ENCODE assay signal across 9 cellular contexts in the genomic region with DNA sequence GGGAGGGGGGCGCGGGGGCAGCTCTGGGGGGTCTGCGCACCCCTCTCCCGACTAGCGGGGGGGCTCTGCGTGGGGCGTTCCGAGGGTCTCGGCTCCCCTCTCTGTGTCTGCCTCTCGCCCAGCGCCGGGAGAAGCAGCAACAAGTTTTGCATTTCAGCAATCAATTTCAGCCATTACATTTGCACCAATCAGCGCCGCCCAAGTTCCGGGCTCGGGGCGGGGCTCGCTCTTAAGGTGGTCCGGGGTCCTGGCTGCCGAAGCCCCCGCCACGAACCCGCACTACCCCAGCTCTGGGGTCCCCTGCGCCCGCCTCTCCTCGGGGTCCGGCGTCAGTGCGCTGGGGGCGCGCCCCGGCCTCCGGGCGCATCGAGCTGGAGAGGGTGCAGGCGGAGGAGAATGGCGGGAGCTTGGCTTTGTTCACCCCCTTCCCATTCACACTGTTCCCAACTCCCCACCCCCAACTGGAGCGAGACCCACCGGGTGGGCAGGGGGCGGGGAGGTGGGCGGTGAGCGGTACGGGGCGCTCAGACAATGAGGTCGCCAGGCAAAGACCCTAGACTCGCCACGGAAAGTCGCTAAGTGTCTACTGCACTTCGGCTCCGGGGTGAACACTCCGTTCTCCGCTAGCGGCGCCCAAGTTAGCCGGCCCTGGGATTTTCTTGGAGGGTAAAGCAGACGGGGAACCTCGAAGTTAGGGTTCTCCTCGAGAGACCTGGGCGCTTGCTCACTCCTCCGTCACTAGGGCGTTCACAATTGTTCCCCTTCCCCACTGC. TPM values are rescaled to one million over a fixed set of nuclear protein-coding genes. Genes with fewer than 3 reads are reported as not detected.
DNase-seq lines count a peak whose midpoint lies in the region; ATAC-seq and TF ChIP-seq lines count a peak whose summit lies in the region.
"Had no signal": no experiment of that assay in that cellular context is flagged by ENCODE, and none has a peak within 500 bp of the region (broad histone marks: within the 10 kb centered on the region; RNA-seq: fewer than 3 reads in every experiment).

A gene (minus strand): TSS at position 141 of the 773 bp plus-strand sequence. CDS start 1,213 bp downstream, outside the sequence.

- no peaks in the 10 kb centered on the region for H3K9me3 Mint-ChIP-seq in naive thymus-derived CD8-positive, alpha-beta T cell

- peak within 1 kb of the TSS; percentile 76 for H3K4me3 ChIP-seq in fibroblast of villous mesenchyme (ENCODE audit: low read depth, low read length)
- peak within 1 kb of the TSS; percentile 77 to 94 (median 80) for H3K4me3 ChIP-seq in stomach

- no peaks in the 10 kb centered on the region for H3K9me3 ChIP-seq in stomach

- TF ChIP-seq POLR2A in stomach (IDR thresholded peaks at IDR 0.05), result no peak

- H3K4me1 ChIP-seq in stomach, result peaks cover 25 to 64% (median 52%) of the 10 kb centered on the region in 4 donors

- H3K27ac ChIP-seq in stomach, result peak within 1 kb of the TSS; percentile 72 to 88 (median 87)
- H3K27ac ChIP-seq: HL-60 had no signal

- H3K27me3 Mint-ChIP-seq in naive thymus-derived CD8-positive, alpha-beta T cell, result peaks cover 13 to 32% (median 17%) of the 10 kb centered on the region in 5 donors

- H3K36me3 Mint-ChIP-seq in naive thymus-derived CD8-positive, alpha-beta T cell, result no peaks in the 10 kb centered on the region

- intact Hi-C loops in stomach (cut with DNase I; ENCODE audit: low total_unique reads), result loop anchor here (10.0 kb wide), 2 partner anchors 397 to 1047 kb away; no protein-coding TSS in a partner anchor

- DNase-seq in Caki2 (ENCODE audit: low read depth), result peak; percentile 72
- DNase-seq in NCI-H226, result peak; percentile 22
- DNase-seq in activated effector memory CD4-positive, alpha-beta T cell treated with Interleukin-2 at 50 U/mL for 16 hours, result peak; percentile 41
- peak; percentile 49 for DNase-seq in fibroblast of villous mesenchyme (ENCODE audit: low read depth)
- DNase-seq in naive thymus-derived CD8-positive, alpha-beta T cell, result peak; percentile 30 to 79 (median 52)
- DNase-seq in stomach, result peak; percentile 48

- WGBS in stomach, 5 donors, result 0 to 1% (median 1%) methylated on average over 28 to 61 of the region's 61 CpGs

- in situ Hi-C loops in Caki2 (cut with HindIII; ENCODE audit: low pct_unique_long_range_greater_than_20kb, low sequenced_read_pairs), result no loop called here

- peak within 1 kb of the TSS in 5 of 10 donors; percentile 21 to 85 (median 56) for H3K27ac Mint-ChIP-seq in naive thymus-derived CD8-positive, alpha-beta T cell

- H3K4me1 Mint-ChIP-seq in naive thymus-derived CD8-positive, alpha-beta T cell, result peaks cover 17 to 23% (median 17%) of the 10 kb centered on the region in 4 donors

- POLR2A ChIA-PET in naive thymus-derived CD8-positive, alpha-beta T cell (lab: Charles Lee), result no interaction called here

- H3K36me3 ChIP-seq in stomach, result no peaks in the 10 kb centered on the region

- peaks cover 0 to 68% (median 32%) of the 10 kb centered on the region in 3 donors for H3K27me3 ChIP-seq in stomach

- TF ChIP-seq EP300 in stomach (IDR thresholded peaks at IDR 0.05), result no peak

- no peak for TF ChIP-seq CTCF in fibroblast of villous mesenchyme (IDR thresholded peaks at IDR 0.05; ENCODE audit: insufficient read depth, low read depth, low read length)
- TF ChIP-seq CTCF in stomach (IDR thresholded peaks at IDR 0.05), result no peak

- ATAC-seq in naive thymus-derived CD8-positive, alpha-beta T cell, result peak; percentile 73 to 79
- ATAC-seq in GM21737 (IDR thresholded peaks at IDR 0.05; ENCODE audit: unreplicated experiment), result no peak
- ATAC-seq in GM19397 (IDR thresholded peaks at IDR 0.05; ENCODE audit: unreplicated experiment), result no peak

- peak within 1 kb of the TSS; percentile 85 to 92 (median 88) for H3K4me3 Mint-ChIP-seq in naive thymus-derived CD8-positive, alpha-beta T cell

RNA-seq across cellular contexts. Expression of the gene that starts here (rescaled TPM):
- total RNA-seq in Caki2 (2014; rRNA removed; shearing (Covaris generic); ENCODE audit: low replicate concordance), result 3.1 and 5.2 TPM in 2 replicates
- total RNA-seq in fibroblast of villous mesenchyme (0.86 and 3.9 TPM in 2 replicates), stomach (1 to 10 TPM; 2.2 to 6.4 (median 4.6) TPM)
- under 1 TPM; 0.22 to 0.39 TPM for total RNA-seq in naive thymus-derived CD8-positive, alpha-beta T cell
- polyA plus RNA-seq in naive thymus-derived CD8-positive, alpha-beta T cell, result under 1 TPM in 1 of 3 donors, not detected in 2; 0.10 TPM
- 1 to 10 TPM in 2 of 3 donors, under 1 TPM in 1; 0.50 to 2.4 (median 2.4) TPM for polyA plus RNA-seq in stomach

Comparison
In these comparisons a context has a peak if more than half of its experiments do, and no peak if none do; other contexts are left out.
1. Peak in DNase-seq and ATAC-seq in naive thymus-derived CD8-positive, alpha-beta T cell; RNA of the gene not detected or under 1 TPM.
2. DNase-seq: peak in every context shown above with its lines; median percentile 72 in Caki2; 52 in naive thymus-derived CD8-positive, alpha-beta T cell; 49 in fibroblast of villous mesenchyme; 48 in stomach; 41 in activated effector memory CD4-positive, alpha-beta T cell treated with Interleukin-2 at 50 U/mL for 16 hours; 22 in NCI-H226.